1 cellular context compared by ENCODE assay signal in genomic region chr1:155940531-155940992, GRCh38.
TF ChIP-seq lines count a peak whose summit lies in the region.

No MANE protein-coding gene starts in this region.

TF ChIP-seq in HepG2, 621 proteins besides CTCF, POLR2A, EP300 and RAD21 (continued from another document and continues in another):
- TF ChIP-seq ARID4A (CRISPR knock-in tag; IDR thresholded peaks at IDR 0.05; ENCODE audit: borderline replicate concordance) (peak; percentile 46; the same call in 1 of the 2 replicates), ZNF564 (CRISPR knock-in tag; IDR thresholded peaks at IDR 0.05) (no peak), TBP (CRISPR knock-in tag; IDR thresholded peaks at IDR 0.05) (no peak), TEF (CRISPR knock-in tag; IDR thresholded peaks at IDR 0.05) (no peak), KAT7 (CRISPR knock-in tag; IDR thresholded peaks at IDR 0.05; ENCODE audit: borderline replicate concordance) (peak; percentile 76; the same call in 1 of the 2 replicates), NR1H2 (CRISPR knock-in tag; IDR thresholded peaks at IDR 0.05; ENCODE audit: borderline replicate concordance, low read depth) (no peak), SP1 (IDR thresholded peaks at IDR 0.05) (no peak), SP1 (CRISPR knock-in tag; IDR thresholded peaks at IDR 0.05) (no peak), SPEN (CRISPR knock-in tag; IDR thresholded peaks at IDR 0.05; ENCODE audit: low read depth) (peak; percentile 69), NFKBIZ (CRISPR knock-in tag; IDR thresholded peaks at IDR 0.05) (0 out of 2 replicates have a peak, but pooled peaks have one; percentile 18), BCL6 (CRISPR knock-in tag; IDR thresholded peaks at IDR 0.05) (peak; percentile 29; the same call in 1 of the 2 replicates), SMAD1 (CRISPR knock-in tag; IDR thresholded peaks at IDR 0.05; ENCODE audit: borderline replicate concordance, low read depth) (no peak), FOXC1 (CRISPR knock-in tag; IDR thresholded peaks at IDR 0.05; ENCODE audit: borderline replicate concordance) (no peak), ZNF232 (CRISPR knock-in tag; IDR thresholded peaks at IDR 0.05; ENCODE audit: borderline replicate concordance) (no peak), SOX5 (CRISPR knock-in tag; IDR thresholded peaks at IDR 0.05; ENCODE audit: borderline replicate concordance) (peak; percentile 43; the same call in 1 of the 2 replicates), HIC2 (CRISPR knock-in tag; IDR thresholded peaks at IDR 0.05; ENCODE audit: low read depth) (peak; percentile 85), ZNF430 (CRISPR knock-in tag; IDR thresholded peaks at IDR 0.05) (no peak), BORCS8-MEF2B (CRISPR knock-in tag; IDR thresholded peaks at IDR 0.05) (no peak), MEIS1 (CRISPR knock-in tag; IDR thresholded peaks at IDR 0.05; ENCODE audit: borderline replicate concordance) (no peak), ZNF230 (CRISPR knock-in tag; IDR thresholded peaks at IDR 0.05) (0 out of 2 replicates have a peak, but pooled peaks have one; percentile 57), RBM22 (optimal IDR thresholded peaks at IDR 0.05; ENCODE audit: low read length) (no peak), ZFP41 (CRISPR knock-in tag; IDR thresholded peaks at IDR 0.05; ENCODE audit: borderline replicate concordance) (no peak), SRSF9 (IDR thresholded peaks at IDR 0.05; ENCODE audit: borderline replicate concordance, insufficient read depth, low read depth, low read length, poor library complexity, severe bottlenecking) (no peak), ARNT2 (CRISPR knock-in tag; IDR thresholded peaks at IDR 0.05; ENCODE audit: low read depth) (no peak), ARHGAP35 (CRISPR knock-in tag; IDR thresholded peaks at IDR 0.05; ENCODE audit: borderline replicate concordance) (0 out of 2 replicates have a peak, but pooled peaks have one; percentile 14), MATR3 (CRISPR knock-in tag; IDR thresholded peaks at IDR 0.05) (no peak), NRL (CRISPR knock-in tag; IDR thresholded peaks at IDR 0.05; ENCODE audit: borderline replicate concordance) (no peak), HOMEZ (CRISPR knock-in tag; IDR thresholded peaks at IDR 0.05; ENCODE audit: low read depth) (peak; percentile 40; the same call in 1 of the 2 replicates), ZNF704 (CRISPR knock-in tag; IDR thresholded peaks at IDR 0.05; ENCODE audit: borderline replicate concordance) (no peak), GATAD1 (CRISPR knock-in tag; IDR thresholded peaks at IDR 0.05) (peak; percentile 56; the same call in 1 of the 2 replicates), MXI1 (IDR thresholded peaks at IDR 0.05; ENCODE audit: borderline replicate concordance, low read depth, low read length) (no peak; the same call in 2 of the 3 replicates), IRX3 (CRISPR knock-in tag; IDR thresholded peaks at IDR 0.05; ENCODE audit: borderline replicate concordance, low read depth) (no peak), MED8 (CRISPR knock-in tag; IDR thresholded peaks at IDR 0.05; ENCODE audit: insufficient replicate concordance) (no peak), HMGA1 (CRISPR knock-in tag; conservative IDR thresholded peaks at IDR 0.05) (no peak), JUND (CRISPR knock-in tag; IDR thresholded peaks at IDR 0.05) (no peak), ZBTB43 (CRISPR knock-in tag; conservative IDR thresholded peaks at IDR 0.05) (no peak), ZC3H4 (CRISPR knock-in tag; IDR thresholded peaks at IDR 0.05; ENCODE audit: borderline replicate concordance) (peak; percentile 55; the same call in 1 of the 2 replicates), KLF12 (CRISPR knock-in tag; IDR thresholded peaks at IDR 0.05; ENCODE audit: borderline replicate concordance) (no peak), MTERF4 (CRISPR knock-in tag; IDR thresholded peaks at IDR 0.05) (no peak), ZNF547 (CRISPR knock-in tag; IDR thresholded peaks at IDR 0.05) (no peak), ZNF75D (CRISPR knock-in tag; IDR thresholded peaks at IDR 0.05; ENCODE audit: borderline replicate concordance) (no peak), ARID5B (CRISPR knock-in tag; IDR thresholded peaks at IDR 0.05) (peak; percentile 78), ELK4 (CRISPR knock-in tag; IDR thresholded peaks at IDR 0.05; ENCODE audit: borderline replicate concordance) (no peak), PHF21A (CRISPR knock-in tag; IDR thresholded peaks at IDR 0.05) (peak; percentile 78), HIVEP1 (CRISPR knock-in tag; IDR thresholded peaks at IDR 0.05) (no peak), ZNF335 (CRISPR knock-in tag; IDR thresholded peaks at IDR 0.05) (no peak), BCL3 (CRISPR knock-in tag; IDR thresholded peaks at IDR 0.05) (no peak), ATAD3A (CRISPR knock-in tag; IDR thresholded peaks at IDR 0.05) (no peak), ZMYM3 (CRISPR knock-in tag; IDR thresholded peaks at IDR 0.05) (no peak; the same call in 1 of the 2 replicates)
